ENCODE assay signal across 11 cellular contexts in the genomic region with DNA sequence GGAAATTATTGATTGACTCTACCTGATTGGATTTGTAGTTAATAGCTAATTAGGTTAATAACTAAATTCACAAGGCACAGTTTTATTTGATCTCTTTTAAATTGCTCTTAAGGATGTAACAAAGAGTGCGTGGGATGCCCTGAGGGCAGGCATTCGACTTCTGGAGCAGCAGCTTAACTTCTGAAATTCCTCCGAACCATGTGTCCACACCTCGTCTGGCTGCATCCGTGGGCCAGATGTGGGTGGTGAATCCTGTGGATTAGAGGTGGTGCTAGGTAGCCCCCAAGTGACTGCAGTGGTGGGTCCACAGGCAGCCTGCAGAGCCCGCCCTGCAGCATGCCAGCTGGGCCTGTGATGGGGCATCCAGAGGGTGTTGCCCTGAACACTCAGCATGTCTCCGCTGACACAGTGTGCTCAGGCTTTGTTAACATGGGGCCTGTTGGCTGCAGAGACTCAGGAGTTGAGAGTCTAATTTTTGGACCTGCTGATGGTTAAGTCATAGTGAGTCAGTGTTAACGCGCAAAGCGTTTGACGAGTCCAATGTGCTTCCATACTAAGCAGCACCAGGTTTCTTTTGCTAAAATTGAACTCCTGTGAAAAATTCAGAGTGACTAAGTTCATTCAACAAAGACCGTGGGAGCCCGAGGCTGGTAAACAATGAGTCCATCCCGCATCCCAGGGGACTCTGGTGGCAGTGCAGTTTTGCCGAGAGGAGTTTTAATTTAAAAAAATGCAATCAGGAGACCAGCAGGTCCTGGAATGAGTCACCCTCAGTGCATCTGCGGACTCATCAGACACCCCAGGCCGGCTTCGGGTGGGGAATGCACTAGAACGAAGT.
A peak's percentile ranks its signal among the peaks of the same experiment; 100 is the strongest.
DNase-seq lines count a peak whose midpoint lies in the region; ATAC-seq and TF ChIP-seq lines count a peak whose summit lies in the region.
"Had no signal": no experiment of that assay in that cellular context is flagged by ENCODE, and none has a peak within 500 bp of the region (broad histone marks: within the 10 kb centered on the region; RNA-seq: fewer than 3 reads in every experiment).

No MANE protein-coding gene starts in this region.

- H3K4me3 ChIP-seq in AG04449 (ENCODE audit: low read depth, low read length): no peak overlapping the region
- H3K4me3 ChIP-seq: tibial nerve had no signal

- DNase-seq in AG04449 (ENCODE audit: low read depth, low spot score): peak; percentile 69
- DNase-seq in HPDE6-E6E7 (ENCODE audit: extremely low spot score): peak; percentile 80
- peak; percentile 83 for DNase-seq in amniotic stem cell (lab: John Stamatoyannopoulos, UW)
- peak; percentile 81 for DNase-seq in hepatic stellate cell (ENCODE audit: low spot score)
- no peak for DNase-seq in activated CD4-positive, CD25-positive, alpha-beta regulatory T cell (lab: John Stamatoyannopoulos, UW)
- DNase-seq: activated CD4-positive, alpha-beta memory T cell treated with anti-CD3 and anti-CD28 coated beads, Interleukin-2, amount 10 ng/mL, durations not matched to agents 7 days and 5 days; left cardiac atrium had no signal

- ATAC-seq in GM21737 (IDR thresholded peaks at IDR 0.05; ENCODE audit: unreplicated experiment): no peak
- no peak for ATAC-seq in HG03342 (IDR thresholded peaks at IDR 0.05; ENCODE audit: unreplicated experiment)
- no peak for ATAC-seq in HG02981 (IDR thresholded peaks at IDR 0.05; ENCODE audit: unreplicated experiment)
- ATAC-seq: left cardiac atrium had no signal

- no peak for TF ChIP-seq CTCF in AG04449 (IDR thresholded peaks at IDR 0.05; ENCODE audit: insufficient read depth, low read length, missing control alignments)

- CTCF ChIA-PET in AG04449 (lab: Yijun Ruan, JAX): interaction anchor here (1.0 to 1.4 kb wide), 4 partner anchors 25 to 123 kb away, joined by 3 to 4 read pairs (median 4); no protein-coding TSS in a partner anchor

- POLR2A ChIA-PET in AG04449 (lab: Yijun Ruan, JAX): interaction anchor here (0.9 to 1.0 kb wide), 3 partner anchors 26 to 197 kb away, joined by 3 to 4 read pairs (median 3); no protein-coding TSS in a partner anchor

Comparison
In these comparisons a context has a peak if more than half of its experiments do, and no peak if none do; other contexts are left out.
1. DNase-seq: peak in AG04449 (single experiment), HPDE6-E6E7 (single experiment), amniotic stem cell (single experiment) and hepatic stellate cell (single experiment); none in activated CD4-positive, CD25-positive, alpha-beta regulatory T cell (0 of 4).